In the genomic region with DNA sequence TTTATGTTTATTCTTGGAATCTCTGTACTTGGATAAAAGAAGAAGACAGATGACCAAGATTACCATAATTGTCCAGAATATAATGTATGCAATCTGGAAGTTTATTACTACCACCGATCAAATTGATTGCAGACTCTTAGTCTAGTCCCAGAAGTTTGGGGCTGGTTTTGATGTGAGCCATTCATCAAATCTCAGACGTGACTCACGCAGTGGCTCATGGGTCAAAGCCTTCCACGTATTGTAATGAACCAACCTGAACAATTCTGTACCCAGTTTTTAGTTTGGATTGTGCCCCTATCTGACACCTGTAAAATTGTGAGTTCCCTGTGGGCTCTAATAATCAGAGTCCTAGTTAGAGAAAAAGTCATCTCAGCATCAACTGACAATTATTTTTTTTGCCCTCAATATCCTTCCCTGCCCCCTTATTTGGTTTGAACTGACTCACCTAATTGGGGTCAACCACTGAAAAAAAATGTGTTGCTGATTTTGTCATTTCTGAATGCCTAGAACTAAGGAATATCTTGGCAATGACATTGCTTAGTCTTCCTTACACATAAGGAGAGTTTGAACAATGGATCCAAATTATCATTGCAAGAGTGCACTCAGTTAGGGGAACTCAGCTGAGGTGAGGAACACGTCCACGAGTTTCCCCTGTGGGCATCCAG, we compare ENCODE assay signal across 1 cellular context.
TF ChIP-seq lines count a peak whose summit lies in the region.

No MANE protein-coding gene starts in this region.

TF ChIP-seq in H1, 55 proteins besides CTCF, POLR2A, EP300 and RAD21:
- TF ChIP-seq SUZ12 (IDR thresholded peaks at IDR 0.05; ENCODE audit: low read length) (no peak), ZNF274 (IDR thresholded peaks at IDR 0.05; ENCODE audit: borderline replicate concordance, extremely low read depth, low read length) (no peak), SRF (IDR thresholded peaks at IDR 0.05; ENCODE audit: low read depth, low read length) (no peak), HDAC2 (IDR thresholded peaks at IDR 0.05; ENCODE audit: borderline replicate concordance in 1 of 2, low read depth in 2 of 2, low read length in 2 of 2) (no peak), TAF7 (optimal IDR thresholded peaks at IDR 0.05; ENCODE audit: borderline replicate concordance, low read depth, low read length) (no peak), RNF2 (IDR thresholded peaks at IDR 0.05; ENCODE audit: borderline replicate concordance, low read depth, low read length, missing control alignments, poor library complexity, severe bottlenecking) (no peak), SIX5 (IDR thresholded peaks at IDR 0.05; ENCODE audit: low read depth, low read length) (no peak), SIN3A (conservative IDR thresholded peaks at IDR 0.05 in 1 of 2, IDR thresholded peaks at IDR 0.05 in 1 of 2; ENCODE audit: low read depth in 1 of 2, low read length in 2 of 2) (no peak), RXRA (IDR thresholded peaks at IDR 0.05; ENCODE audit: insufficient read depth, low read depth, low read length) (no peak), EGR1 (IDR thresholded peaks at IDR 0.05; ENCODE audit: borderline replicate concordance, low read depth, low read length) (no peak), CEBPB (IDR thresholded peaks at IDR 0.05; ENCODE audit: low read depth, low read length) (no peak), TBP (IDR thresholded peaks at IDR 0.05; ENCODE audit: low read depth, low read length) (no peak), KDM1A (IDR thresholded peaks at IDR 0.05; ENCODE audit: borderline replicate concordance, low read length) (no peak), HDAC6 (IDR thresholded peaks at IDR 0.05; ENCODE audit: low read depth, low read length) (no peak), POU5F1 (IDR thresholded peaks at IDR 0.05; ENCODE audit: low read depth, low read length) (no peak), TAF1 (IDR thresholded peaks at IDR 0.05; ENCODE audit: low read depth, low read length) (no peak), CTBP2 (IDR thresholded peaks at IDR 0.05; ENCODE audit: borderline replicate concordance, insufficient read depth, insufficient read length, low read length) (no peak), SIRT6 (IDR thresholded peaks at IDR 0.05; ENCODE audit: low read length) (no peak)
- TF ChIP-seq, protein P1, sequence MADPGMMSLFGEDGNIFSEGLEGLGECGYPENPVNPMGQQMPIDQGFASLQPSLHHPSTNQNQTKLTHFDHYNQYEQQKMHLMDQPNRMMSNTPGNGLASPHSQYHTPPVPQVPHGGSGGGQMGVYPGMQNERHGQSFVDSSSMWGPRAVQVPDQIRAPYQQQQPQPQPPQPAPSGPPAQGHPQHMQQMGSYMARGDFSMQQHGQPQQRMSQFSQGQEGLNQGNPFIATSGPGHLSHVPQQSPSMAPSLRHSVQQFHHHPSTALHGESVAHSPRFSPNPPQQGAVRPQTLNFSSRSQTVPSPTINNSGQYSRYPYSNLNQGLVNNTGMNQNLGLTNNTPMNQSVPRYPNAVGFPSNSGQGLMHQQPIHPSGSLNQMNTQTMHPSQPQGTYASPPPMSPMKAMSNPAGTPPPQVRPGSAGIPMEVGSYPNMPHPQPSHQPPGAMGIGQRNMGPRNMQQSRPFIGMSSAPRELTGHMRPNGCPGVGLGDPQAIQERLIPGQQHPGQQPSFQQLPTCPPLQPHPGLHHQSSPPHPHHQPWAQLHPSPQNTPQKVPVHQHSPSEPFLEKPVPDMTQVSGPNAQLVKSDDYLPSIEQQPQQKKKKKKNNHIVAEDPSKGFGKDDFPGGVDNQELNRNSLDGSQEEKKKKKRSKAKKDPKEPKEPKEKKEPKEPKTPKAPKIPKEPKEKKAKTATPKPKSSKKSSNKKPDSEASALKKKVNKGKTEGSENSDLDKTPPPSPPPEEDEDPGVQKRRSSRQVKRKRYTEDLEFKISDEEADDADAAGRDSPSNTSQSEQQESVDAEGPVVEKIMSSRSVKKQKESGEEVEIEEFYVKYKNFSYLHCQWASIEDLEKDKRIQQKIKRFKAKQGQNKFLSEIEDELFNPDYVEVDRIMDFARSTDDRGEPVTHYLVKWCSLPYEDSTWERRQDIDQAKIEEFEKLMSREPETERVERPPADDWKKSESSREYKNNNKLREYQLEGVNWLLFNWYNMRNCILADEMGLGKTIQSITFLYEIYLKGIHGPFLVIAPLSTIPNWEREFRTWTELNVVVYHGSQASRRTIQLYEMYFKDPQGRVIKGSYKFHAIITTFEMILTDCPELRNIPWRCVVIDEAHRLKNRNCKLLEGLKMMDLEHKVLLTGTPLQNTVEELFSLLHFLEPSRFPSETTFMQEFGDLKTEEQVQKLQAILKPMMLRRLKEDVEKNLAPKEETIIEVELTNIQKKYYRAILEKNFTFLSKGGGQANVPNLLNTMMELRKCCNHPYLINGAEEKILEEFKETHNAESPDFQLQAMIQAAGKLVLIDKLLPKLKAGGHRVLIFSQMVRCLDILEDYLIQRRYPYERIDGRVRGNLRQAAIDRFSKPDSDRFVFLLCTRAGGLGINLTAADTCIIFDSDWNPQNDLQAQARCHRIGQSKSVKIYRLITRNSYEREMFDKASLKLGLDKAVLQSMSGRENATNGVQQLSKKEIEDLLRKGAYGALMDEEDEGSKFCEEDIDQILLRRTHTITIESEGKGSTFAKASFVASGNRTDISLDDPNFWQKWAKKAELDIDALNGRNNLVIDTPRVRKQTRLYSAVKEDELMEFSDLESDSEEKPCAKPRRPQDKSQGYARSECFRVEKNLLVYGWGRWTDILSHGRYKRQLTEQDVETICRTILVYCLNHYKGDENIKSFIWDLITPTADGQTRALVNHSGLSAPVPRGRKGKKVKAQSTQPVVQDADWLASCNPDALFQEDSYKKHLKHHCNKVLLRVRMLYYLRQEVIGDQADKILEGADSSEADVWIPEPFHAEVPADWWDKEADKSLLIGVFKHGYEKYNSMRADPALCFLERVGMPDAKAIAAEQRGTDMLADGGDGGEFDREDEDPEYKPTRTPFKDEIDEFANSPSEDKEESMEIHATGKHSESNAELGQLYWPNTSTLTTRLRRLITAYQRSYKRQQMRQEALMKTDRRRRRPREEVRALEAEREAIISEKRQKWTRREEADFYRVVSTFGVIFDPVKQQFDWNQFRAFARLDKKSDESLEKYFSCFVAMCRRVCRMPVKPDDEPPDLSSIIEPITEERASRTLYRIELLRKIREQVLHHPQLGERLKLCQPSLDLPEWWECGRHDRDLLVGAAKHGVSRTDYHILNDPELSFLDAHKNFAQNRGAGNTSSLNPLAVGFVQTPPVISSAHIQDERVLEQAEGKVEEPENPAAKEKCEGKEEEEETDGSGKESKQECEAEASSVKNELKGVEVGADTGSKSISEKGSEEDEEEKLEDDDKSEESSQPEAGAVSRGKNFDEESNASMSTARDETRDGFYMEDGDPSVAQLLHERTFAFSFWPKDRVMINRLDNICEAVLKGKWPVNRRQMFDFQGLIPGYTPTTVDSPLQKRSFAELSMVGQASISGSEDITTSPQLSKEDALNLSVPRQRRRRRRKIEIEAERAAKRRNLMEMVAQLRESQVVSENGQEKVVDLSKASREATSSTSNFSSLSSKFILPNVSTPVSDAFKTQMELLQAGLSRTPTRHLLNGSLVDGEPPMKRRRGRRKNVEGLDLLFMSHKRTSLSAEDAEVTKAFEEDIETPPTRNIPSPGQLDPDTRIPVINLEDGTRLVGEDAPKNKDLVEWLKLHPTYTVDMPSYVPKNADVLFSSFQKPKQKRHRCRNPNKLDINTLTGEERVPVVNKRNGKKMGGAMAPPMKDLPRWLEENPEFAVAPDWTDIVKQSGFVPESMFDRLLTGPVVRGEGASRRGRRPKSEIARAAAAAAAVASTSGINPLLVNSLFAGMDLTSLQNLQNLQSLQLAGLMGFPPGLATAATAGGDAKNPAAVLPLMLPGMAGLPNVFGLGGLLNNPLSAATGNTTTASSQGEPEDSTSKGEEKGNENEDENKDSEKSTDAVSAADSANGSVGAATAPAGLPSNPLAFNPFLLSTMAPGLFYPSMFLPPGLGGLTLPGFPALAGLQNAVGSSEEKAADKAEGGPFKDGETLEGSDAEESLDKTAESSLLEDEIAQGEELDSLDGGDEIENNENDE (IDR thresholded peaks at IDR 0.05; ENCODE audit: insufficient replicate concordance, low read length) = no peak
- TF ChIP-seq, protein P2, sequence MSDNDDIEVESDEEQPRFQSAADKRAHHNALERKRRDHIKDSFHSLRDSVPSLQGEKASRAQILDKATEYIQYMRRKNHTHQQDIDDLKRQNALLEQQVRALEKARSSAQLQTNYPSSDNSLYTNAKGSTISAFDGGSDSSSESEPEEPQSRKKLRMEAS (IDR thresholded peaks at IDR 0.05) = no peak
